ENCODE assay signal across 31 cellular contexts in genomic region chr20:33537608-33538007, GRCh38.
"Had no signal": no experiment of that assay in that cellular context is flagged by ENCODE, and none has a peak within 500 bp of the region (broad histone marks: within the 10 kb centered on the region; RNA-seq: fewer than 3 reads in every experiment).

No MANE protein-coding gene starts in this region.

- H3K4me1 Mint-ChIP-seq: stimulated activated naive CD8-positive, alpha-beta T cell treated with anti-CD3 and anti-CD28 coated beads, Interleukin-15, amount 100 ng/mL, for 72 hours had no signal

- H3K4me3 Mint-ChIP-seq: activated CD4-positive, alpha-beta memory T cell treated with anti-CD3 and anti-CD28 coated beads for 36 hours; activated naive CD4-positive, alpha-beta T cell treated with anti-CD3 and anti-CD28 coated beads, Interleukin-2, amount 10 ng/mL, durations not matched to agents 7 days and 5 days; activated naive CD8-positive, alpha-beta T cell treated with anti-CD3 and anti-CD28 coated beads, Interleukin-2, amount 10 ng/mL, durations not matched to agents 7 days and 5 days; activated T-helper 1 cell treated with anti-CD3 and anti-CD28 coated beads, Interleukin-12 subunit alpha, Interleukin-12 subunit beta, Interleukin-2, Interleukin-4 antibody, amounts not matched to agents 30 ng/mL and 10 ng/mL and 1 ng/mL, durations not matched to agents 14 hours and 24 hours and 36 hours; brain; naive B cell; neural crest cell; stimulated activated effector memory CD8-positive, alpha-beta T cell treated with anti-CD3 and anti-CD28 coated beads, Interleukin-12 subunit alpha, Interleukin-12 subunit beta, amount 100 ng/mL, for 72 hours; stimulated activated naive CD8-positive, alpha-beta T cell treated with anti-CD3 and anti-CD28 coated beads, Interleukin-15, amount 100 ng/mL, for 72 hours; T-helper 2 cell treated with Interferon-gamma antibody and Interleukin-4, amounts not matched to agents 5 μg/mL and 100 μg/mL, for 36 hours had no signal

- ATAC-seq: gastrocnemius medialis; left lobe of liver; pancreas; psoas muscle; right cardiac atrium; stimulated activated effector memory CD8-positive, alpha-beta T cell treated with anti-CD3 and anti-CD28 coated beads, Interleukin-12 subunit alpha, Interleukin-12 subunit beta, amount 100 ng/mL, for 72 hours; stimulated activated naive CD8-positive, alpha-beta T cell treated with anti-CD3 and anti-CD28 coated beads, Interleukin-15, amount 100 ng/mL, for 72 hours had no signal

- H3K27me3 ChIP-seq: ascending aorta, cardiac muscle cell, dorsolateral prefrontal cortex, gastrocnemius medialis, pancreas, thyroid gland had no signal

- H3K27ac Mint-ChIP-seq: activated CD4-positive, alpha-beta memory T cell treated with anti-CD3 and anti-CD28 coated beads for 36 hours; activated naive CD4-positive, alpha-beta T cell treated with anti-CD3 and anti-CD28 coated beads, Interleukin-2, amount 10 ng/mL, durations not matched to agents 7 days and 5 days; activated naive CD8-positive, alpha-beta T cell treated with anti-CD3 and anti-CD28 coated beads, Interleukin-2, amount 10 ng/mL, durations not matched to agents 7 days and 5 days; activated T-helper 1 cell treated with anti-CD3 and anti-CD28 coated beads, Interleukin-12 subunit alpha, Interleukin-12 subunit beta, Interleukin-2, Interleukin-4 antibody, amounts not matched to agents 30 ng/mL and 10 ng/mL and 1 ng/mL, durations not matched to agents 14 hours and 24 hours and 36 hours; brain; stimulated activated effector memory CD8-positive, alpha-beta T cell treated with anti-CD3 and anti-CD28 coated beads, Interleukin-12 subunit alpha, Interleukin-12 subunit beta, amount 100 ng/mL, for 72 hours; T-helper 2 cell treated with Interferon-gamma antibody and Interleukin-4, amounts not matched to agents 5 μg/mL and 100 μg/mL, for 36 hours had no signal

- H3K9me3 Mint-ChIP-seq: activated CD4-positive, alpha-beta memory T cell treated with anti-CD3 and anti-CD28 coated beads for 36 hours; activated naive CD8-positive, alpha-beta T cell treated with anti-CD3 and anti-CD28 coated beads, Interleukin-2, amount 10 ng/mL, durations not matched to agents 7 days and 5 days; activated T-helper 1 cell treated with anti-CD3 and anti-CD28 coated beads, Interleukin-12 subunit alpha, Interleukin-12 subunit beta, Interleukin-2, Interleukin-4 antibody, amounts not matched to agents 30 ng/mL and 10 ng/mL and 1 ng/mL, durations not matched to agents 14 hours and 24 hours and 36 hours; naive B cell; stimulated activated effector memory CD8-positive, alpha-beta T cell treated with anti-CD3 and anti-CD28 coated beads, Interleukin-12 subunit alpha, Interleukin-12 subunit beta, amount 100 ng/mL, for 72 hours; stimulated activated naive CD8-positive, alpha-beta T cell treated with anti-CD3 and anti-CD28 coated beads, Interleukin-15, amount 100 ng/mL, for 72 hours had no signal

- H3K27me3 Mint-ChIP-seq: activated CD4-positive, alpha-beta memory T cell treated with anti-CD3 and anti-CD28 coated beads for 36 hours; activated naive CD4-positive, alpha-beta T cell treated with anti-CD3 and anti-CD28 coated beads, Interleukin-2, amount 10 ng/mL, durations not matched to agents 7 days and 5 days; activated naive CD8-positive, alpha-beta T cell treated with anti-CD3 and anti-CD28 coated beads, Interleukin-2, amount 10 ng/mL, durations not matched to agents 7 days and 5 days; brain; naive B cell; stimulated activated naive CD8-positive, alpha-beta T cell treated with anti-CD3 and anti-CD28 coated beads, Interleukin-15, amount 100 ng/mL, for 72 hours had no signal

- H3K36me3 ChIP-seq: ascending aorta, cardiac muscle cell, gastrocnemius medialis, pancreas, thyroid gland had no signal

- H3K36me3 Mint-ChIP-seq: stimulated activated effector memory CD8-positive, alpha-beta T cell treated with anti-CD3 and anti-CD28 coated beads, Interleukin-12 subunit alpha, Interleukin-12 subunit beta, amount 100 ng/mL, for 72 hours had no signal

- H3K27ac ChIP-seq: ascending aorta, cardiac muscle cell, coronary artery, gastrocnemius medialis, pancreas, psoas muscle, thyroid gland had no signal

- DNase-seq: activated CD4-positive, alpha-beta memory T cell treated with anti-CD3 and anti-CD28 coated beads for 36 hours; activated CD4-positive, alpha-beta T cell treated with anti-CD3 and anti-CD28 coated beads for 4 hours; activated CD8-positive, alpha-beta memory T cell treated with anti-CD3 and anti-CD28 coated beads, Interleukin-2, amount 50 U/mL, for 4 hours; activated effector memory CD4-positive, alpha-beta T cell treated with anti-CD3 and anti-CD28 coated beads, Interleukin-2, amount 50 U/mL, for 16 hours; activated naive CD4-positive, alpha-beta T cell treated with anti-CD3 and anti-CD28 coated beads, Interleukin-2, amount 10 ng/mL, durations not matched to agents 7 days and 5 days; activated naive CD8-positive, alpha-beta T cell treated with anti-CD3 and anti-CD28 coated beads, Interleukin-2, amount 10 ng/mL, durations not matched to agents 7 days and 5 days; activated T-cell treated with anti-CD3 and anti-CD28 coated beads, Interleukin-2, amount 50 U/mL, for 1 hour; dorsolateral prefrontal cortex; effector memory CD4-positive, alpha-beta T cell; erythroblast; gastrocnemius medialis; naive B cell; nucleus accumbens; pancreas; psoas muscle; stimulated activated CD4-positive, alpha-beta T cell treated with anti-CD3 and anti-CD28 coated beads, Interleukin-12 subunit alpha, Interleukin-12 subunit beta, amount 100 ng/mL, for 4 hours; stimulated activated CD4-positive, alpha-beta T cell treated with anti-CD3 and anti-CD28 coated beads, Interleukin-4, amount 100 ng/mL, for 24 hours; stimulated activated naive CD8-positive, alpha-beta T cell treated with anti-CD3 and anti-CD28 coated beads, Interleukin-15, amount 100 ng/mL, for 72 hours; T-helper 1 cell; thyroid gland had no signal

- H3K4me3 ChIP-seq: ascending aorta, cardiac muscle cell, coronary artery, dorsolateral prefrontal cortex, gastrocnemius medialis, lung, pancreas, psoas muscle, thyroid gland had no signal

- H3K9me3 ChIP-seq: ascending aorta, gastrocnemius medialis, pancreas, psoas muscle, thyroid gland had no signal
